1 cellular context compared by ENCODE assay signal in the genomic region with DNA sequence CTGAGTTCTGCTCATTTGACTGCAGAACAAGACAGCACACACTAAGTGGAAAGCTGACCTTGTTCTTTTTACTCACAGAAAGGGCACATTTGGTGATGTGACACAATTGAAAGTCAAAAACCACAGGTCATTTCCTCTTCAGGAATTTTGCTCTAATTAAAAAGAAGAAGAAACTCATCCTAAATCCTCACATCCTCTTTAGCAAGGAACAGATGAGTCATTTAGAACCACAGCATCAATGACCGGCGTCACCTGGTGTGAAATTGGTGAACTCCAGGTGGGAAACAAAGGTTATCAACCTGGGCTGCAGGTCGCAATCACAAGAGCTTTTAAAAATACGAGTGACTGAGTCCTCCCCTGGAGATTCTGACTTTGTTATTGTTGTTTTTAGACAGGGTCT.
TF ChIP-seq lines count a peak whose summit lies in the region.

No MANE protein-coding gene starts in this region.

TF ChIP-seq in H1, 55 proteins besides CTCF, POLR2A, EP300 and RAD21:
- TF ChIP-seq SIRT6 (IDR thresholded peaks at IDR 0.05; ENCODE audit: low read length) (no peak), JUND (IDR thresholded peaks at IDR 0.05; ENCODE audit: low read length) (peak; percentile 61; the same call in 1 of the 2 replicates)
